Comparison of ENCODE assay signal across 2 cellular contexts in genomic region chr17:3656755-3657587, GRCh38.
A peak's percentile ranks its signal among the peaks of the same experiment; 100 is the strongest.
TF ChIP-seq lines count a peak whose summit lies in the region.

No MANE protein-coding gene starts in this region.

TF ChIP-seq in K562, 482 proteins besides CTCF, POLR2A, EP300 and RAD21:
- TF ChIP-seq KAT7 (CRISPR knock-in tag; IDR thresholded peaks at IDR 0.05; ENCODE audit: borderline replicate concordance) (no peak), ZNF263 (CRISPR knock-in tag; IDR thresholded peaks at IDR 0.05; ENCODE audit: borderline replicate concordance) (0 out of 2 replicates have a peak, but pooled peaks have one; percentile 17)
TF ChIP-seq in K562: peak in this region for 1.

TF ChIP-seq in HEK293T, 16 proteins besides CTCF, POLR2A, EP300 and RAD21:
- TF ChIP-seq TARDBP (IDR thresholded peaks at IDR 0.05), result no peak
- no peak for TF ChIP-seq HDGF (IDR thresholded peaks at IDR 0.05; ENCODE audit: borderline replicate concordance)
- TF ChIP-seq PKNOX1 (IDR thresholded peaks at IDR 0.05), result no peak
- no peak for TF ChIP-seq NFRKB (IDR thresholded peaks at IDR 0.05)
- no peak for TF ChIP-seq FOXM1 (IDR thresholded peaks at IDR 0.05; ENCODE audit: borderline replicate concordance)
- no peak for TF ChIP-seq FOXA1 (IDR thresholded peaks at IDR 0.05)
- no peak for TF ChIP-seq CTBP1 (IDR thresholded peaks at IDR 0.05; ENCODE audit: borderline replicate concordance)
- no peak for TF ChIP-seq LEF1 (IDR thresholded peaks at IDR 0.05; ENCODE audit: borderline replicate concordance)
- TF ChIP-seq ELF4 (IDR thresholded peaks at IDR 0.05), result no peak
- no peak for TF ChIP-seq SUZ12 (IDR thresholded peaks at IDR 0.05)
- TF ChIP-seq L3MBTL2 (conservative IDR thresholded peaks at IDR 0.05), result no peak
